ENCODE assay signal across 1 cellular context in genomic region chr6:20292905-20293304, GRCh38.
TF ChIP-seq lines count a peak whose summit lies in the region.

No MANE protein-coding gene starts in this region.

TF ChIP-seq in GM12891, 5 proteins besides CTCF, POLR2A, EP300 and RAD21:
- TF ChIP-seq PAX5 (IDR thresholded peaks at IDR 0.05; ENCODE audit: insufficient read depth, low read length, severe bottlenecking) (no peak), POLR2AphosphoS5 (IDR thresholded peaks at IDR 0.05; ENCODE audit: low read depth, low read length) (no peak), SPI1 (IDR thresholded peaks at IDR 0.05; ENCODE audit: low read depth, low read length) (no peak), TAF1 (IDR thresholded peaks at IDR 0.05; ENCODE audit: low read depth, low read length) (no peak), POU2F2 (IDR thresholded peaks at IDR 0.05; ENCODE audit: low read depth, low read length) (no peak)
